Comparison of ENCODE assay signal across 1 cellular context in genomic region chr6:26327450-26328264, GRCh38.
TF ChIP-seq lines count a peak whose summit lies in the region.

No MANE protein-coding gene starts in this region.

TF ChIP-seq in GM12878, 131 proteins besides CTCF, POLR2A, EP300 and RAD21 (continues in another document):
- TF ChIP-seq POLR2AphosphoS2 (IDR thresholded peaks at IDR 0.05; ENCODE audit: low read depth, low read length) (no peak), TARDBP (IDR thresholded peaks at IDR 0.05; ENCODE audit: borderline replicate concordance) (peak; percentile 93), TAF1 (IDR thresholded peaks at IDR 0.05; ENCODE audit: borderline replicate concordance, low read depth, low read length) (no peak), RAD51 (IDR thresholded peaks at IDR 0.05) (no peak), FOXK2 (IDR thresholded peaks at IDR 0.05) (no peak), IKZF1 (conservative IDR thresholded peaks at IDR 0.05) (0 out of 2 replicates have a peak, but pooled peaks have one; percentile 40), RBBP5 (conservative IDR thresholded peaks at IDR 0.05) (no peak), BHLHE40 (IDR thresholded peaks at IDR 0.05; ENCODE audit: borderline replicate concordance in 1 of 2, low read depth in 2 of 2, low read length in 1 of 2) (no peak), YBX1 (IDR thresholded peaks at IDR 0.05) (no peak), CEBPB (IDR thresholded peaks at IDR 0.05; ENCODE audit: borderline replicate concordance in 1 of 2, low read depth in 2 of 2, low read length in 2 of 2) (no peak), RUNX3 (IDR thresholded peaks at IDR 0.05; ENCODE audit: low read length) (peak; percentile 50), ATF7 (IDR thresholded peaks at IDR 0.05; ENCODE audit: low read depth) (peak; percentile 28; the same call in 1 of the 2 replicates), SMARCA5 (IDR thresholded peaks at IDR 0.05) (peak; percentile 71), KAT2A (conservative IDR thresholded peaks at IDR 0.05; ENCODE audit: control insufficient read depth, low read depth, low read length) (no peak), HDAC2 (IDR thresholded peaks at IDR 0.05) (no peak), NR2C2 (IDR thresholded peaks at IDR 0.05; ENCODE audit: borderline replicate concordance, control insufficient read depth, insufficient read length, low read depth) (no peak), BACH1 (IDR thresholded peaks at IDR 0.05; ENCODE audit: borderline replicate concordance) (peak; percentile 18; the same call in 1 of the 2 replicates), SREBF1 (IDR thresholded peaks at IDR 0.05; ENCODE audit: low read length) (no peak), NFYA (IDR thresholded peaks at IDR 0.05; ENCODE audit: borderline replicate concordance, low read depth, low read length) (no peak), YY1 (IDR thresholded peaks at IDR 0.05; ENCODE audit: low read depth, low read length) (peak; percentile 36; the same call in 1 of the 2 replicates), SREBF2 (IDR thresholded peaks at IDR 0.05; ENCODE audit: low read length) (peak; percentile 88), POU2F2 (IDR thresholded peaks at IDR 0.05; ENCODE audit: borderline replicate concordance, low read depth, low read length) (no peak), WRNIP1 (IDR thresholded peaks at IDR 0.05; ENCODE audit: borderline replicate concordance, low read depth, low read length) (no peak), CREM (IDR thresholded peaks at IDR 0.05; ENCODE audit: low read depth) (no peak), CUX1 (IDR thresholded peaks at IDR 0.05; ENCODE audit: insufficient replicate concordance, low read depth, low read length) (no peak), SUPT20H (IDR thresholded peaks at IDR 0.05; ENCODE audit: borderline replicate concordance, control insufficient read depth, low read depth, low read length) (no peak), CHD1 (IDR thresholded peaks at IDR 0.05; ENCODE audit: low read depth, low read length) (no peak), SIN3A (IDR thresholded peaks at IDR 0.05; ENCODE audit: low read depth, low read length) (no peak), ZBTB40 (IDR thresholded peaks at IDR 0.05; ENCODE audit: borderline replicate concordance) (peak; percentile 62; the same call in 1 of the 2 replicates), RELB (IDR thresholded peaks at IDR 0.05; ENCODE audit: low read depth) (no peak), FOS (IDR thresholded peaks at IDR 0.05; ENCODE audit: borderline replicate concordance, extremely low read depth, insufficient read length) (no peak), RELA (IDR thresholded peaks at IDR 0.05; ENCODE audit: borderline replicate concordance, partially characterized antibody) (peak; percentile 27), ZSCAN29 (IDR thresholded peaks at IDR 0.05) (peak; percentile 96)
- TF ChIP-seq, protein P1, sequence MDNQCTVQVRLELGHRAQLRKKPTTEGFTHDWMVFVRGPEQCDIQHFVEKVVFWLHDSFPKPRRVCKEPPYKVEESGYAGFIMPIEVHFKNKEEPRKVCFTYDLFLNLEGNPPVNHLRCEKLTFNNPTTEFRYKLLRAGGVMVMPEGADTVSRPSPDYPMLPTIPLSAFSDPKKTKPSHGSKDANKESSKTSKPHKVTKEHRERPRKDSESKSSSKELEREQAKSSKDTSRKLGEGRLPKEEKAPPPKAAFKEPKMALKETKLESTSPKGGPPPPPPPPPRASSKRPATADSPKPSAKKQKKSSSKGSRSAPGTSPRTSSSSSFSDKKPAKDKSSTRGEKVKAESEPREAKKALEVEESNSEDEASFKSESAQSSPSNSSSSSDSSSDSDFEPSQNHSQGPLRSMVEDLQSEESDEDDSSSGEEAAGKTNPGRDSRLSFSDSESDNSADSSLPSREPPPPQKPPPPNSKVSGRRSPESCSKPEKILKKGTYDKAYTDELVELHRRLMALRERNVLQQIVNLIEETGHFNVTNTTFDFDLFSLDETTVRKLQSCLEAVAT (IDR thresholded peaks at IDR 0.05), result no peak
- TF ChIP-seq, protein P2, sequence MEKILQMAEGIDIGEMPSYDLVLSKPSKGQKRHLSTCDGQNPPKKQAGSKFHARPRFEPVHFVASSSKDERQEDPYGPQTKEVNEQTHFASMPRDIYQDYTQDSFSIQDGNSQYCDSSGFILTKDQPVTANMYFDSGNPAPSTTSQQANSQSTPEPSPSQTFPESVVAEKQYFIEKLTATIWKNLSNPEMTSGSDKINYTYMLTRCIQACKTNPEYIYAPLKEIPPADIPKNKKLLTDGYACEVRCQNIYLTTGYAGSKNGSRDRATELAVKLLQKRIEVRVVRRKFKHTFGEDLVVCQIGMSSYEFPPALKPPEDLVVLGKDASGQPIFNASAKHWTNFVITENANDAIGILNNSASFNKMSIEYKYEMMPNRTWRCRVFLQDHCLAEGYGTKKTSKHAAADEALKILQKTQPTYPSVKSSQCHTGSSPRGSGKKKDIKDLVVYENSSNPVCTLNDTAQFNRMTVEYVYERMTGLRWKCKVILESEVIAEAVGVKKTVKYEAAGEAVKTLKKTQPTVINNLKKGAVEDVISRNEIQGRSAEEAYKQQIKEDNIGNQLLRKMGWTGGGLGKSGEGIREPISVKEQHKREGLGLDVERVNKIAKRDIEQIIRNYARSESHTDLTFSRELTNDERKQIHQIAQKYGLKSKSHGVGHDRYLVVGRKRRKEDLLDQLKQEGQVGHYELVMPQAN (conservative IDR thresholded peaks at IDR 0.05), result no peak
- TF ChIP-seq, protein P3, sequence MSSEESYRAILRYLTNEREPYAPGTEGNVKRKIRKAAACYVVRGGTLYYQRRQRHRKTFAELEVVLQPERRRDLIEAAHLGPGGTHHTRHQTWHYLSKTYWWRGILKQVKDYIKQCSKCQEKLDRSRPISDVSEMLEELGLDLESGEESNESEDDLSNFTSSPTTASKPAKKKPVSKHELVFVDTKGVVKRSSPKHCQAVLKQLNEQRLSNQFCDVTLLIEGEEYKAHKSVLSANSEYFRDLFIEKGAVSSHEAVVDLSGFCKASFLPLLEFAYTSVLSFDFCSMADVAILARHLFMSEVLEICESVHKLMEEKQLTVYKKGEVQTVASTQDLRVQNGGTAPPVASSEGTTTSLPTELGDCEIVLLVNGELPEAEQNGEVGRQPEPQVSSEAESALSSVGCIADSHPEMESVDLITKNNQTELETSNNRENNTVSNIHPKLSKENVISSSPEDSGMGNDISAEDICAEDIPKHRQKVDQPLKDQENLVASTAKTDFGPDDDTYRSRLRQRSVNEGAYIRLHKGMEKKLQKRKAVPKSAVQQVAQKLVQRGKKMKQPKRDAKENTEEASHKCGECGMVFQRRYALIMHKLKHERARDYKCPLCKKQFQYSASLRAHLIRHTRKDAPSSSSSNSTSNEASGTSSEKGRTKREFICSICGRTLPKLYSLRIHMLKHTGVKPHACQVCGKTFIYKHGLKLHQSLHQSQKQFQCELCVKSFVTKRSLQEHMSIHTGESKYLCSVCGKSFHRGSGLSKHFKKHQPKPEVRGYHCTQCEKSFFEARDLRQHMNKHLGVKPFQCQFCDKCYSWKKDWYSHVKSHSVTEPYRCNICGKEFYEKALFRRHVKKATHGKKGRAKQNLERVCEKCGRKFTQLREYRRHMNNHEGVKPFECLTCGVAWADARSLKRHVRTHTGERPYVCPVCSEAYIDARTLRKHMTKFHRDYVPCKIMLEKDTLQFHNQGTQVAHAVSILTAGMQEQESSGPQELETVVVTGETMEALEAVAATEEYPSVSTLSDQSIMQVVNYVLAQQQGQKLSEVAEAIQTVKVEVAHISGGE (CRISPR knock-in tag; IDR thresholded peaks at IDR 0.05), result no peak
- TF ChIP-seq, protein P4, sequence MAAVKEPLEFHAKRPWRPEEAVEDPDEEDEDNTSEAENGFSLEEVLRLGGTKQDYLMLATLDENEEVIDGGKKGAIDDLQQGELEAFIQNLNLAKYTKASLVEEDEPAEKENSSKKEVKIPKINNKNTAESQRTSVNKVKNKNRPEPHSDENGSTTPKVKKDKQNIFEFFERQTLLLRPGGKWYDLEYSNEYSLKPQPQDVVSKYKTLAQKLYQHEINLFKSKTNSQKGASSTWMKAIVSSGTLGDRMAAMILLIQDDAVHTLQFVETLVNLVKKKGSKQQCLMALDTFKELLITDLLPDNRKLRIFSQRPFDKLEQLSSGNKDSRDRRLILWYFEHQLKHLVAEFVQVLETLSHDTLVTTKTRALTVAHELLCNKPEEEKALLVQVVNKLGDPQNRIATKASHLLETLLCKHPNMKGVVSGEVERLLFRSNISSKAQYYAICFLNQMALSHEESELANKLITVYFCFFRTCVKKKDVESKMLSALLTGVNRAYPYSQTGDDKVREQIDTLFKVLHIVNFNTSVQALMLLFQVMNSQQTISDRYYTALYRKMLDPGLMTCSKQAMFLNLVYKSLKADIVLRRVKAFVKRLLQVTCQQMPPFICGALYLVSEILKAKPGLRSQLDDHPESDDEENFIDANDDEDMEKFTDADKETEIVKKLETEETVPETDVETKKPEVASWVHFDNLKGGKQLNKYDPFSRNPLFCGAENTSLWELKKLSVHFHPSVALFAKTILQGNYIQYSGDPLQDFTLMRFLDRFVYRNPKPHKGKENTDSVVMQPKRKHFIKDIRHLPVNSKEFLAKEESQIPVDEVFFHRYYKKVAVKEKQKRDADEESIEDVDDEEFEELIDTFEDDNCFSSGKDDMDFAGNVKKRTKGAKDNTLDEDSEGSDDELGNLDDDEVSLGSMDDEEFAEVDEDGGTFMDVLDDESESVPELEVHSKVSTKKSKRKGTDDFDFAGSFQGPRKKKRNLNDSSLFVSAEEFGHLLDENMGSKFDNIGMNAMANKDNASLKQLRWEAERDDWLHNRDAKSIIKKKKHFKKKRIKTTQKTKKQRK (IDR thresholded peaks at IDR 0.05; ENCODE audit: low read depth, low read length), result no peak
